Comparison of ENCODE assay signal across 8 cellular contexts in genomic region chr14:73752297-73752992, GRCh38. TPM values are rescaled to one million over a fixed set of nuclear protein-coding genes. Genes with fewer than 3 reads are reported as not detected.
DNase-seq lines count a peak whose midpoint lies in the region; ATAC-seq and TF ChIP-seq lines count a peak whose summit lies in the region.

No MANE protein-coding gene starts in this region.

- no peak for ATAC-seq in HG02973 (IDR thresholded peaks at IDR 0.05; ENCODE audit: unreplicated experiment)

- H3K9me3 ChIP-seq in BE2C (no peaks in the 10 kb centered on the region), parathyroid adenoma (ENCODE audit: control insufficient read depth, low read length) (no peaks in the 10 kb centered on the region)

- H3K4me1 Mint-ChIP-seq in activated T-cell treated with anti-CD3 and anti-CD28 coated beads, Interleukin-2, amount 50 U/mL, for 24 hours (ENCODE audit: low read depth): peaks cover 99% of the 10 kb centered on the region
- peaks cover 86% of the 10 kb centered on the region for H3K4me1 Mint-ChIP-seq in nephron progenitor cell

- peak overlapping the region; percentile 97 for H3K27ac Mint-ChIP-seq in activated T-cell treated with anti-CD3 and anti-CD28 coated beads, Interleukin-2, amount 50 U/mL, for 24 hours
- no peak overlapping the region for H3K27ac Mint-ChIP-seq in nephron progenitor cell

- H3K27ac ChIP-seq in HL-60 (replicated peaks) (peak overlapping the region; percentile 95), parathyroid adenoma (peak overlapping the region; percentile 95)

- TF ChIP-seq CTCF in BE2C (IDR thresholded peaks at IDR 0.05; ENCODE audit: low read depth, low read length) (peak; percentile 55), HL-60 (IDR thresholded peaks at IDR 0.05; ENCODE audit: insufficient read depth, low read length) (no peak), fibroblast of pulmonary artery (IDR thresholded peaks at IDR 0.05; ENCODE audit: low read length, missing control alignments) (peak; percentile 36), parathyroid adenoma (IDR thresholded peaks at IDR 0.05) (no peak), nephron progenitor cell (IDR thresholded peaks at IDR 0.05) (no peak)

- H3K36me3 Mint-ChIP-seq in activated T-cell treated with anti-CD3 and anti-CD28 coated beads, Interleukin-2, amount 50 U/mL, for 24 hours (ENCODE audit: low read depth): peaks cover 72% of the 10 kb centered on the region
- peaks cover 5% of the 10 kb centered on the region for H3K36me3 Mint-ChIP-seq in nephron progenitor cell (ENCODE audit: low read depth)

- H3K36me3 ChIP-seq in BE2C: no peaks in the 10 kb centered on the region
- H3K36me3 ChIP-seq in parathyroid adenoma (ENCODE audit: control insufficient read depth, insufficient read depth, low read length): no peaks in the 10 kb centered on the region

- H3K9ac ChIP-seq in parathyroid adenoma: no peak overlapping the region

- H3K4me2 ChIP-seq in parathyroid adenoma (ENCODE audit: low read length): peak overlapping the region; percentile 30

- H3K4me3 ChIP-seq in BE2C (ENCODE audit: low read depth, low read length) (no peak overlapping the region), HL-60 (replicated peaks; ENCODE audit: insufficient read depth, low read length) (no peak overlapping the region), fibroblast of pulmonary artery (replicated peaks; ENCODE audit: low read depth, low read length) (no peak overlapping the region), parathyroid adenoma (ENCODE audit: low read depth, low read length) (no peak overlapping the region)

- no peaks in the 10 kb centered on the region for H3K9me3 Mint-ChIP-seq in activated T-cell treated with anti-CD3 and anti-CD28 coated beads, Interleukin-2, amount 50 U/mL, for 24 hours
- H3K9me3 Mint-ChIP-seq in nephron progenitor cell: no peaks in the 10 kb centered on the region

- H2AFZ ChIP-seq in parathyroid adenoma: no peak overlapping the region

- no peaks in the 10 kb centered on the region for H3K27me3 ChIP-seq in BE2C
- H3K27me3 ChIP-seq in HL-60 (ENCODE audit: insufficient read depth, poor library complexity, severe bottlenecking): no peaks in the 10 kb centered on the region
- H3K27me3 ChIP-seq in parathyroid adenoma (ENCODE audit: control insufficient read depth, insufficient read depth, low read length): no peaks in the 10 kb centered on the region

- H3K27me3 Mint-ChIP-seq in activated T-cell treated with anti-CD3 and anti-CD28 coated beads, Interleukin-2, amount 50 U/mL, for 24 hours: no peaks in the 10 kb centered on the region
- no peaks in the 10 kb centered on the region for H3K27me3 Mint-ChIP-seq in nephron progenitor cell (ENCODE audit: low read depth, poor library complexity)

- DNase-seq in BE2C (peak; percentile 73), HL-60 (ENCODE audit: low read depth in 1 of 2, low spot score in 1 of 2) (no peak), fibroblast of pulmonary artery (ENCODE audit: low read depth) (peak; percentile 73), nephron progenitor cell (no peak), NCI-H510A (lab: John Stamatoyannopoulos, UW) (no peak)
- no peak for DNase-seq in activated T-cell treated with anti-CD3 and anti-CD28 coated beads, Interleukin-2, amount 50 U/mL, for 24 hours

- H3K4me1 ChIP-seq in BE2C: peaks cover 51% of the 10 kb centered on the region
- peaks cover 78% of the 10 kb centered on the region for H3K4me1 ChIP-seq in parathyroid adenoma

- peak overlapping the region; percentile 90 for H3K4me3 Mint-ChIP-seq in activated T-cell treated with anti-CD3 and anti-CD28 coated beads, Interleukin-2, amount 50 U/mL, for 24 hours
- H3K4me3 Mint-ChIP-seq in nephron progenitor cell: no peak overlapping the region

- H3K79me2 ChIP-seq in parathyroid adenoma: peaks cover 82% of the 10 kb centered on the region

RNA-seq across cellular contexts. Expression of gene PNMA1, which starts 38.3 kb away (rescaled TPM):
- 93.5 TPM for polyA plus RNA-seq in BE2C (2012; ENCODE audit: insufficient read depth, insufficient read length, low read depth)

Comparison
In these comparisons a context has a peak if more than half of its experiments do, and no peak if none do; other contexts are left out.
1. DNase-seq: peak in BE2C (single experiment) and fibroblast of pulmonary artery (single experiment); none in HL-60 (0 of 2), activated T-cell treated with anti-CD3 and anti-CD28 coated beads, Interleukin-2, amount 50 U/mL, for 24 hours (single experiment), nephron progenitor cell (single experiment) and NCI-H510A (single experiment).
2. CTCF ChIP-seq: peak in BE2C (single experiment) and fibroblast of pulmonary artery (single experiment); none in HL-60 (single experiment), parathyroid adenoma (single experiment) and nephron progenitor cell (single experiment).